Comparison of ENCODE assay signal across 10 cellular contexts in genomic region chr18:48743046-48743445, GRCh38.
A peak's percentile ranks its signal among the peaks of the same experiment; 100 is the strongest.
DNase-seq lines count a peak whose midpoint lies in the region; ATAC-seq and TF ChIP-seq lines count a peak whose summit lies in the region.
"Had no signal": no experiment of that assay in that cellular context is flagged by ENCODE, and none has a peak within 500 bp of the region (broad histone marks: within the 10 kb centered on the region; RNA-seq: fewer than 3 reads in every experiment).

No MANE protein-coding gene starts in this region.

- H3K27ac ChIP-seq in HL-60 (replicated peaks) (no peak overlapping the region), substantia nigra (ENCODE audit: low read depth, low read length, poor library complexity, severe bottlenecking) (no peak overlapping the region)

- peak; percentile 24 to 87 for DNase-seq in HL-60 (ENCODE audit: low read depth in 1 of 2, low spot score in 1 of 2)
- DNase-seq in cerebellar cortex (ENCODE audit: low spot score): peak; percentile 62
- DNase-seq in inferior parietal cortex (ENCODE audit: extremely low spot score): peak; percentile 24
- peak in 25 of 49 donors; percentile 11 to 64 (median 38) for DNase-seq in substantia nigra (lab: John Stamatoyannopoulos, UW)
- no peak for DNase-seq in T1000 (lab: John Stamatoyannopoulos, UW)
- no peak for DNase-seq in stimulated activated CD8-positive, alpha-beta memory T cell treated with anti-CD3 and anti-CD28 coated beads, Interleukin-4, amount 100 ng/mL, for 48 hours
- DNase-seq: naive thymus-derived CD8-positive, alpha-beta T cell; NCI-H226 had no signal

- no peak for ATAC-seq in HG02970 (IDR thresholded peaks at IDR 0.05; ENCODE audit: low FRiP score, unreplicated experiment)
- ATAC-seq in GM21619 (IDR thresholded peaks at IDR 0.05; ENCODE audit: unreplicated experiment): no peak
- ATAC-seq: naive thymus-derived CD8-positive, alpha-beta T cell had no signal

- no peak for TF ChIP-seq CTCF in HL-60 (IDR thresholded peaks at IDR 0.05; ENCODE audit: insufficient read depth, low read length)

- no peak overlapping the region for H3K4me3 ChIP-seq in HL-60 (replicated peaks; ENCODE audit: insufficient read depth, low read length)

- no peaks in the 10 kb centered on the region for H3K27me3 ChIP-seq in HL-60 (ENCODE audit: insufficient read depth, poor library complexity, severe bottlenecking)

Comparison
In these comparisons a context has a peak if more than half of its experiments do, and no peak if none do; other contexts are left out.
1. DNase-seq: peak in HL-60 (2 of 2), cerebellar cortex (single experiment), inferior parietal cortex (single experiment) and substantia nigra (25 of 49); none in T1000 (single experiment) and stimulated activated CD8-positive, alpha-beta memory T cell treated with anti-CD3 and anti-CD28 coated beads, Interleukin-4, amount 100 ng/mL, for 48 hours (single experiment).